8 cellular contexts compared by ENCODE assay signal in the genomic region with DNA sequence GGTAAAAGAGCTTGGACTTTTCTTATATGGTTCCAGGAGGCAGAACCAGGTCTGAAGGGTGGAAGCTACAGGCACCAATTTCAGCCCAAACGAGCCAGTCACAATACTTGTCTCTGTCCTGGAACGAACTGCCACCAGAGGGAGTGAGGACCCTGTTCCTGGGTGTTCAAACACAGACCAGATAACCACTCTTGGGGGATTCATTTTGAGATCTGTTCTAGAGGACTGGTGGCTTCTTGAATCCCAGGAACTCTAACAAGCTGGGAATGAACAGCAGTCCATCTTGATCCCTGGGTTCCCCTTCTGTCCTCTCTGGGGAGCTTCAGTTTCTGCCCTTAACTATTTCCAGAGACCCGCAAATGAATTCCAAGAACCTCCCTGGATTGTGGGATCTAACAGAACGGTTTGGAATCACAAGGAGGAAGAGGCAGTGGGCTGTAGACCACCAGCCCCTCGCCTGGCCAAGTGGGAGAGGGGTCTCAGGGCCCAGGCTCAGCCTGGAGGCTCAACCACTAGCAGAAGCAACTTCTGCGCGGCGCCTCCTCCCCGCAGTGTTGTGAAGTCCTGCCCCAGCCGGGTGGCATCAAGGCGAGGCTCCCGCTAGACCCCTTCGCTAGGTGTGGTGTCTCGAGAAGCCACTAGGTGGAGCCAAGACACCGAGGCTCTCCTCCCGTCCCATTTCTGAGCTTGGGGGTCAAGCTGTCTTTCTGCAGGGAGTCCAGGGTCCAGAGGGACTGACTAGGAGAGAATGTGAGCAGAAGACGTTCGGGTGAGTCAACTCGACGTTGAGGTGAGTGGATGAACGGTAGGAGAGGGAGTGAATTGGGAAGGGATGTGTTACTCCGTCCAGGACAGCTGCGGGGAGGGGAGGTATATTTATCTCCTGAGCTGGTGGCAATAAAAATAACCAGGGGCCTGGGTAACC. TPM values are rescaled to one million over a fixed set of nuclear protein-coding genes. Genes with fewer than 3 reads are reported as not detected.
DNase-seq lines count a peak whose midpoint lies in the region; ATAC-seq and TF ChIP-seq lines count a peak whose summit lies in the region.

No MANE protein-coding gene starts in this region.

- peak overlapping the region; percentile 32 for H4K8ac ChIP-seq in trophoblast cell (ENCODE audit: low read depth, low read length)

- peak; percentile 86 for ATAC-seq in GM19395 (IDR thresholded peaks at IDR 0.05; ENCODE audit: unreplicated experiment)
- peak; percentile 90 for ATAC-seq in SK-N-SH treated with all-trans-retinoic acid at 6 μM for 48 hours
- peak; percentile 85 to 92 for ATAC-seq in upper lobe of left lung (ENCODE audit: low FRiP score in 2 of 2)

- peak overlapping the region; percentile 61 for H2AFZ ChIP-seq in trophoblast cell (ENCODE audit: insufficient read depth, low read length, poor library complexity)

- peak overlapping the region; percentile 81 for H2BK12ac ChIP-seq in trophoblast cell (ENCODE audit: low read length)

- H2AK5ac ChIP-seq in trophoblast cell (ENCODE audit: low read length), result no peak overlapping the region

- no peak overlapping the region for H3K14ac ChIP-seq in trophoblast cell (ENCODE audit: low read length)

- H3K4me1 ChIP-seq in trophoblast cell (ENCODE audit: control insufficient read depth in 1 of 2, insufficient read depth in 2 of 2, low read length in 2 of 2) (peaks cover 40 to 47% of the 10 kb centered on the region in 2 experiments), upper lobe of left lung (peaks cover 18 to 31% (median 23%) of the 10 kb centered on the region in 4 donors)

- H4K91ac ChIP-seq in trophoblast cell (ENCODE audit: low read depth, low read length), result peak overlapping the region; percentile 45

- H3K18ac ChIP-seq in trophoblast cell (ENCODE audit: low read length), result no peak overlapping the region

- TF ChIP-seq CTCF in upper lobe of left lung (IDR thresholded peaks at IDR 0.05), result peak; percentile 88 to 95 (median 92)

- DNase-seq in AG08396 (ENCODE audit: low spot score) (peak; percentile 86), NCI-H1092 (lab: John Stamatoyannopoulos, UW) (peak; percentile 79), glomerular visceral epithelial cell (ENCODE audit: extremely low spot score) (peak; percentile 89), trophoblast cell (peak; percentile 77 to 90), upper lobe of left lung (peak; percentile 77 to 83)
- DNase-seq in activated naive CD4-positive, alpha-beta T cell treated with Interleukin-2 at 50 U/mL for 16 hours, result peak; percentile 78

- peaks cover 3% of the 10 kb centered on the region for H3K79me2 ChIP-seq in trophoblast cell (ENCODE audit: control insufficient read depth, insufficient read depth, low read length, poor library complexity)

- H3K27ac ChIP-seq in trophoblast cell (ENCODE audit: low read depth, low read length), result no peak overlapping the region
- H3K27ac ChIP-seq in upper lobe of left lung, result no peak overlapping the region

- H3K79me1 ChIP-seq in trophoblast cell (ENCODE audit: low read length), result peaks cover 28% of the 10 kb centered on the region

- H3K9me3 ChIP-seq in trophoblast cell (ENCODE audit: insufficient read depth, low read depth, low read length), result no peaks in the 10 kb centered on the region
- no peaks in the 10 kb centered on the region for H3K9me3 ChIP-seq in upper lobe of left lung

- H4K12ac ChIP-seq in trophoblast cell (ENCODE audit: low read depth, low read length), result no peak overlapping the region

- H2BK120ac ChIP-seq in trophoblast cell (ENCODE audit: insufficient read depth, low read length, poor library complexity), result no peak overlapping the region

- H3K36me3 ChIP-seq in trophoblast cell (ENCODE audit: control insufficient read depth in 1 of 2, insufficient read depth in 2 of 2, low read length in 2 of 2) (no peaks in the 10 kb centered on the region), upper lobe of left lung (no peaks in the 10 kb centered on the region)

- H3K4me3 ChIP-seq in trophoblast cell (ENCODE audit: low read depth, low read length) (no peak overlapping the region), upper lobe of left lung (no peak overlapping the region)

- H3K4me2 ChIP-seq in trophoblast cell (ENCODE audit: low read length), result peak overlapping the region; percentile 28

- no peak overlapping the region for H3K23ac ChIP-seq in trophoblast cell (ENCODE audit: low read length)

- no peak for TF ChIP-seq EP300 in upper lobe of left lung (IDR thresholded peaks at IDR 0.05)

- TF ChIP-seq POLR2A in upper lobe of left lung (IDR thresholded peaks at IDR 0.05), result no peak

- no CpG with 5 or more reads among the region's 23 CpGs for WGBS in trophoblast cell (ENCODE audit: extremely low coverage, insufficient coverage, insufficient read length)
- WGBS in upper lobe of left lung, 2 donors, result 1 to 2% methylated on average over 12 to 23 of the region's 23 CpGs

- H3K4ac ChIP-seq in trophoblast cell (ENCODE audit: low read depth, low read length), result no peak overlapping the region

- no peak overlapping the region for H2BK5ac ChIP-seq in trophoblast cell (ENCODE audit: low read depth, low read length, poor library complexity)

- H3K27me3 ChIP-seq in trophoblast cell (ENCODE audit: insufficient read depth, low read length) (no peaks in the 10 kb centered on the region), upper lobe of left lung (peaks cover 0 to 16% (median 7%) of the 10 kb centered on the region in 4 donors)

- H3K9ac ChIP-seq in trophoblast cell (ENCODE audit: low read length), result no peak overlapping the region

TF ChIP-seq in SK-N-SH treated with all-trans-retinoic acid at 6 μM for 48 hours, 23 proteins besides CTCF, POLR2A, EP300 and RAD21:
- TF ChIP-seq SNAI2 (CRISPR knock-in tag; IDR thresholded peaks at IDR 0.05), result no peak
- TF ChIP-seq, protein P1, sequence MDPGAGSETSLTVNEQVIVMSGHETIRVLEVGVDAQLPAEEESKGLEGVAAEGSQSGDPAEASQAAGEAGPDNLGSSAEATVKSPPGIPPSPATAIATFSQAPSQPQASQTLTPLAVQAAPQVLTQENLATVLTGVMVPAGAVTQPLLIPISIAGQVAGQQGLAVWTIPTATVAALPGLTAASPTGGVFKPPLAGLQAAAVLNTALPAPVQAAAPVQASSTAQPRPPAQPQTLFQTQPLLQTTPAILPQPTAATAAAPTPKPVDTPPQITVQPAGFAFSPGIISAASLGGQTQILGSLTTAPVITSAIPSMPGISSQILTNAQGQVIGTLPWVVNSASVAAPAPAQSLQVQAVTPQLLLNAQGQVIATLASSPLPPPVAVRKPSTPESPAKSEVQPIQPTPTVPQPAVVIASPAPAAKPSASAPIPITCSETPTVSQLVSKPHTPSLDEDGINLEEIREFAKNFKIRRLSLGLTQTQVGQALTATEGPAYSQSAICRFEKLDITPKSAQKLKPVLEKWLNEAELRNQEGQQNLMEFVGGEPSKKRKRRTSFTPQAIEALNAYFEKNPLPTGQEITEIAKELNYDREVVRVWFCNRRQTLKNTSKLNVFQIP (CRISPR knock-in tag; IDR thresholded peaks at IDR 0.05; ENCODE audit: borderline replicate concordance, low read depth), result no peak

RNA-seq across cellular contexts. Expression of gene NES, which starts 12.1 kb away (rescaled TPM):
- 71.4 and 71.6 TPM in 2 replicates for polyA plus RNA-seq in trophoblast cell (2013)
- 10 to 100 TPM; 25.9 to 93.5 (median 34.3) TPM for total RNA-seq in upper lobe of left lung

RNA-seq across cellular contexts. Expression of gene CRABP2, which starts 16.1 kb away (rescaled TPM):
- 273 TPM in 2 replicates for polyA plus RNA-seq in trophoblast cell (2013)
- total RNA-seq in upper lobe of left lung, result 1 to 10 TPM in 4 of 6 donors, under 1 TPM in 1, not detected in 1; 0.76 to 8.1 (median 3.9) TPM

RNA-seq across cellular contexts. Expression of gene METTL25B, which starts 39.0 kb away (rescaled TPM):
- polyA plus RNA-seq in trophoblast cell (2013), result 15.9 and 18.0 TPM in 2 replicates
- 100 to 1,000 TPM in 1 of 6 donors, 10 to 100 TPM in 5; 23.4 to 131 (median 39.9) TPM for total RNA-seq in upper lobe of left lung

RNA-seq across cellular contexts. Expression of gene ISG20L2, which starts 39.3 kb away (rescaled TPM):
- 44.2 and 46.1 TPM in 2 replicates for polyA plus RNA-seq in trophoblast cell (2013)
- 10 to 100 TPM; 10.8 to 38.8 (median 22.9) TPM for total RNA-seq in upper lobe of left lung

RNA-seq across cellular contexts. Expression of gene BCAN, which starts 47.4 kb away (rescaled TPM):
- 2.4 and 3.1 TPM in 2 replicates for polyA plus RNA-seq in trophoblast cell (2013)
- total RNA-seq in upper lobe of left lung, result under 1 TPM in 2 of 6 donors, not detected in 4; 0.11 to 0.13 TPM
